Comparison of ENCODE assay signal across 15 cellular contexts in genomic region chr22:37481347-37481907, GRCh38. TPM values are rescaled to one million over a fixed set of nuclear protein-coding genes. Genes with fewer than 3 reads are reported as not detected.
DNase-seq lines count a peak whose midpoint lies in the region; ATAC-seq and TF ChIP-seq lines count a peak whose summit lies in the region.
"Had no signal": no experiment of that assay in that cellular context is flagged by ENCODE, and none has a peak within 500 bp of the region (broad histone marks: within the 10 kb centered on the region; RNA-seq: fewer than 3 reads in every experiment).

No MANE protein-coding gene starts in this region.

- H3K27ac ChIP-seq in adrenal gland (no peak overlapping the region), caudate nucleus (ENCODE audit: low read depth, low read length) (no peak overlapping the region)
- H3K27ac ChIP-seq: lower lobe of right lung, suprapubic skin had no signal

- POLR2A ChIA-PET in activated CD8-positive, alpha-beta T cell treated with anti-CD3 and anti-CD28 coated beads for 36 hours (lab: Charles Lee) = interaction anchor here (1.4 kb wide), 1 partner anchor 9 kb away, joined by 6 read pairs; no protein-coding TSS in a partner anchor

- no peak overlapping the region for H3K4me3 ChIP-seq in adrenal gland
- H3K4me3 ChIP-seq: K562, lower lobe of right lung, suprapubic skin had no signal

- no peak overlapping the region for H3K4me3 Mint-ChIP-seq in stimulated activated naive CD8-positive, alpha-beta T cell treated with anti-CD3 and anti-CD28 coated beads, Interleukin-15, Interleukin-2, amounts not matched to agents 100 ng/mL and 50 ng/mL, for 24 hours
- H3K4me3 Mint-ChIP-seq in activated CD8-positive, alpha-beta T cell treated with anti-CD3 and anti-CD28 coated beads for 36 hours = peak overlapping the region; percentile 93
- peak overlapping the region; percentile 57 for H3K4me3 Mint-ChIP-seq in endothelial cell (ENCODE audit: unreplicated experiment)

- intact Hi-C loops in activated CD8-positive, alpha-beta T cell treated with anti-CD3 and anti-CD28 coated beads for 36 hours (cut with micrococcal nuclease) = no loop called here
- intact Hi-C loops in adrenal gland (cut with DNase I) = no loop called here

- WGBS in adrenal gland, 4 donors = 75 to 90% (median 87%) methylated on average over 7 to 12 of the region's 12 CpGs

- peaks cover 32% of the 10 kb centered on the region for H3K4me1 Mint-ChIP-seq in stimulated activated naive CD8-positive, alpha-beta T cell treated with anti-CD3 and anti-CD28 coated beads, Interleukin-15, Interleukin-2, amounts not matched to agents 100 ng/mL and 50 ng/mL, for 24 hours (ENCODE audit: low read depth)
- peaks cover 31% of the 10 kb centered on the region for H3K4me1 Mint-ChIP-seq in activated CD8-positive, alpha-beta T cell treated with anti-CD3 and anti-CD28 coated beads for 36 hours (ENCODE audit: low read depth)
- H3K4me1 Mint-ChIP-seq in endothelial cell (ENCODE audit: unreplicated experiment) = peaks cover 36% of the 10 kb centered on the region

- H3K9me3 Mint-ChIP-seq in stimulated activated naive CD8-positive, alpha-beta T cell treated with anti-CD3 and anti-CD28 coated beads, Interleukin-15, Interleukin-2, amounts not matched to agents 100 ng/mL and 50 ng/mL, for 24 hours = no peaks in the 10 kb centered on the region
- H3K9me3 Mint-ChIP-seq in activated CD8-positive, alpha-beta T cell treated with anti-CD3 and anti-CD28 coated beads for 36 hours = no peaks in the 10 kb centered on the region
- H3K9me3 Mint-ChIP-seq in endothelial cell (ENCODE audit: unreplicated experiment) = no peaks in the 10 kb centered on the region

- CTCF ChIA-PET in activated CD8-positive, alpha-beta T cell treated with anti-CD3 and anti-CD28 coated beads for 36 hours (lab: Charles Lee) = interaction anchor here (1.5 to 4.1 kb wide), 2 partner anchors 9 to 16 kb away, joined by 6 to 16 read pairs; no protein-coding TSS in a partner anchor

- ATAC-seq in stimulated activated naive CD8-positive, alpha-beta T cell treated with anti-CD3 and anti-CD28 coated beads, Interleukin-15, Interleukin-2, amounts not matched to agents 100 U/mL and 50 U/mL, for 24 hours = no peak
- no peak for ATAC-seq in activated CD8-positive, alpha-beta T cell treated with anti-CD3 and anti-CD28 coated beads for 36 hours
- ATAC-seq in GM21360 (IDR thresholded peaks at IDR 0.05; ENCODE audit: unreplicated experiment) (no peak), GM18511 (IDR thresholded peaks at IDR 0.05; ENCODE audit: unreplicated experiment) (no peak)
- ATAC-seq: K562, lower lobe of right lung had no signal

- no peaks in the 10 kb centered on the region for H3K27me3 Mint-ChIP-seq in stimulated activated naive CD8-positive, alpha-beta T cell treated with anti-CD3 and anti-CD28 coated beads, Interleukin-15, Interleukin-2, amounts not matched to agents 100 ng/mL and 50 ng/mL, for 24 hours
- no peaks in the 10 kb centered on the region for H3K27me3 Mint-ChIP-seq in activated CD8-positive, alpha-beta T cell treated with anti-CD3 and anti-CD28 coated beads for 36 hours
- H3K27me3 Mint-ChIP-seq in endothelial cell (ENCODE audit: unreplicated experiment) = peaks cover 10% of the 10 kb centered on the region

- H3K27me3 ChIP-seq in adrenal gland = no peaks in the 10 kb centered on the region

- H3K4me1 ChIP-seq in adrenal gland (replicated peaks in 1 of 2) = peaks cover 4 to 6% of the 10 kb centered on the region in 2 donors

- H3K27ac Mint-ChIP-seq in stimulated activated naive CD8-positive, alpha-beta T cell treated with anti-CD3 and anti-CD28 coated beads, Interleukin-15, Interleukin-2, amounts not matched to agents 100 ng/mL and 50 ng/mL, for 24 hours = peak overlapping the region; percentile 99
- H3K27ac Mint-ChIP-seq in activated CD8-positive, alpha-beta T cell treated with anti-CD3 and anti-CD28 coated beads for 36 hours = peak overlapping the region; percentile 97
- no peak overlapping the region for H3K27ac Mint-ChIP-seq in endothelial cell (ENCODE audit: unreplicated experiment)

- no peak for TF ChIP-seq CTCF in activated CD8-positive, alpha-beta T cell treated with anti-CD3 and anti-CD28 coated beads for 36 hours (IDR thresholded peaks at IDR 0.05)
- TF ChIP-seq CTCF in endothelial cell (IDR thresholded peaks at IDR 0.05; ENCODE audit: unreplicated experiment) = no peak
- TF ChIP-seq CTCF in adrenal gland (IDR thresholded peaks at IDR 0.05) = no peak

- TF ChIP-seq POLR2A in adrenal gland (IDR thresholded peaks at IDR 0.05) = no peak

- peaks cover 58% of the 10 kb centered on the region for H3K36me3 Mint-ChIP-seq in stimulated activated naive CD8-positive, alpha-beta T cell treated with anti-CD3 and anti-CD28 coated beads, Interleukin-15, Interleukin-2, amounts not matched to agents 100 ng/mL and 50 ng/mL, for 24 hours (ENCODE audit: low read depth)
- peaks cover 54% of the 10 kb centered on the region for H3K36me3 Mint-ChIP-seq in activated CD8-positive, alpha-beta T cell treated with anti-CD3 and anti-CD28 coated beads for 36 hours (ENCODE audit: low read depth)
- H3K36me3 Mint-ChIP-seq in endothelial cell (ENCODE audit: low read depth, unreplicated experiment) = peaks cover 9% of the 10 kb centered on the region

- DNase-seq in stimulated activated naive CD8-positive, alpha-beta T cell treated with anti-CD3 and anti-CD28 coated beads, Interleukin-15, Interleukin-2, amounts not matched to agents 100 U/mL and 50 U/mL, for 24 hours = no peak
- no peak for DNase-seq in activated CD8-positive, alpha-beta T cell treated with anti-CD3 and anti-CD28 coated beads for 36 hours
- DNase-seq in endothelial cell (ENCODE audit: low spot score) (no peak), adrenal gland (no peak), caudate nucleus (lab: John Stamatoyannopoulos, UW) (no peak)
- DNase-seq: lower lobe of right lung; NCI-H1930; posterior cingulate gyrus; stimulated activated CD4-positive, alpha-beta T cell treated with anti-CD3 and anti-CD28 coated beads, Interleukin-4, amount 100 ng/mL, for 1 hour had no signal

- H3K9me3 ChIP-seq in adrenal gland (replicated peaks in 1 of 3) = no peaks in the 10 kb centered on the region
- H3K9me3 ChIP-seq: lower lobe of right lung, suprapubic skin had no signal

- H3K36me3 ChIP-seq in adrenal gland (replicated peaks in 1 of 2) = no peaks in the 10 kb centered on the region
- H3K36me3 ChIP-seq: suprapubic skin had no signal

RNA-seq across cellular contexts. Expression of gene MFNG, which starts 4.8 kb away (rescaled TPM):
- total RNA-seq in activated CD8-positive, alpha-beta T cell treated with anti-CD3 and anti-CD28 coated beads for 36 hours = 100 to 1,000 TPM; 155 to 160 TPM
- total RNA-seq in endothelial cell (ENCODE audit: unreplicated experiment) = 75.4 TPM
- 10 to 100 TPM; 16.2 to 27.6 (median 22.7) TPM for total RNA-seq in adrenal gland
- polyA plus RNA-seq in adrenal gland = 10 to 100 TPM in 1 of 3 donors, 1 to 10 TPM in 2; 4.3 to 11.5 (median 7.8) TPM
- total RNA-seq: NCI-H460 had no signal

RNA-seq across cellular contexts. Expression of gene CARD10, which starts 37.8 kb away (rescaled TPM):
- under 1 TPM; 0.09 to 0.18 TPM for total RNA-seq in activated CD8-positive, alpha-beta T cell treated with anti-CD3 and anti-CD28 coated beads for 36 hours
- total RNA-seq in endothelial cell (ENCODE audit: unreplicated experiment) = 26.0 TPM
- total RNA-seq in adrenal gland = 10 to 100 TPM; 14.0 to 34.2 (median 20.9) TPM
- 10 to 100 TPM in 2 of 3 donors, 1 to 10 TPM in 1; 4.7 to 24.4 (median 17.4) TPM for polyA plus RNA-seq in adrenal gland

RNA-seq across cellular contexts. Expression of gene ELFN2, which starts 54.1 kb away (rescaled TPM):
- total RNA-seq in activated CD8-positive, alpha-beta T cell treated with anti-CD3 and anti-CD28 coated beads for 36 hours = under 1 TPM; 0.51 to 0.52 TPM
- total RNA-seq in endothelial cell (ENCODE audit: unreplicated experiment) (1.2 TPM), adrenal gland (1 to 10 TPM in 1 of 8 donors, under 1 TPM in 5, not detected in 2; 0.04 to 2.3 (median 0.23) TPM)
- polyA plus RNA-seq in adrenal gland = 1 to 10 TPM in 1 of 3 donors, under 1 TPM in 2; 0.30 to 3.3 (median 0.77) TPM
- total RNA-seq: K562 had no signal
- polyA plus RNA-seq: K562 had no signal

Comparison
In these comparisons a context has a peak if more than half of its experiments do, and no peak if none do; other contexts are left out.
1. RNA of gene CARD10, which starts 37.8 kb away (total RNA-seq): 26.0 TPM in endothelial cell (single experiment) and 14.0 to 34.2 TPM in adrenal gland; 0.09 to 0.18 TPM in activated CD8-positive, alpha-beta T cell treated with anti-CD3 and anti-CD28 coated beads for 36 hours; every median in the first group is over 10 times any median in the second.